Comparison of ENCODE assay signal across 8 cellular contexts in genomic region chr2:3379647-3380534, GRCh38. TPM values are rescaled to one million over a fixed set of nuclear protein-coding genes. Genes with fewer than 3 reads are reported as not detected.
DNase-seq lines count a peak whose midpoint lies in the region; ATAC-seq and TF ChIP-seq lines count a peak whose summit lies in the region.

TRAPPC12 (plus strand) TSS chr2:3379694; CDS start chr2:3387624, 7,930 bp downstream.

- peak; percentile 63 for ATAC-seq in thoracic aorta (ENCODE audit: insufficient number of reproducible peaks, low FRiP score, low read depth)

- TF ChIP-seq CTCF in osteoblast (IDR thresholded peaks at IDR 0.05; ENCODE audit: extremely low read depth, low read depth, low read length) (peak; percentile 38), thoracic aorta (IDR thresholded peaks at IDR 0.05) (peak; percentile 26)

- H3K27ac ChIP-seq in SK-N-MC (no peak within 1 kb of the TSS; the same call in 1 of the 2 replicates), osteoblast (ENCODE audit: low read depth, low read length) (peak within 1 kb of the TSS; percentile 93), thoracic aorta (peak within 1 kb of the TSS; percentile 82 to 92)

- DNase-seq in GM03348 (ENCODE audit: low spot score) (peak; percentile 96), H4 (ENCODE audit: low spot score) (peak; percentile 70), LoVo (ENCODE audit: low spot score) (peak; percentile 94), SK-N-MC (ENCODE audit: low read depth, low spot score) (no peak), glomerular endothelial cell (ENCODE audit: extremely low read depth, low read depth, low spot score) (no peak), osteoblast (ENCODE audit: insufficient read length, low spot score, missing footprints) (peak; percentile 95), thoracic aorta (ENCODE audit: low spot score) (peak; percentile 60)
- DNase-seq in activated naive CD4-positive, alpha-beta T cell treated with anti-CD3 and anti-CD28 coated beads, Interleukin-2, amount 50 U/mL, for 16 hours, result peak; percentile 95

- peak within 1 kb of the TSS; percentile 92 for H3K9ac ChIP-seq in SK-N-MC (ENCODE audit: insufficient read length)

- H3K4me2 ChIP-seq in osteoblast (ENCODE audit: insufficient read depth, low read length), result peak within 1 kb of the TSS; percentile 93

- H3K4me1 ChIP-seq in osteoblast (ENCODE audit: insufficient read depth, low read length), result peaks cover 23% of the 10 kb centered on the region
- peaks cover 14 to 25% of the 10 kb centered on the region in 2 donors for H3K4me1 ChIP-seq in thoracic aorta (ENCODE audit: control insufficient read depth in 1 of 2, low read depth in 2 of 2)

- H3K27me3 ChIP-seq in osteoblast (ENCODE audit: insufficient read depth, low read length) (no peaks in the 10 kb centered on the region), thoracic aorta (replicated peaks; ENCODE audit: insufficient read depth) (no peaks in the 10 kb centered on the region)

- H3K36me3 ChIP-seq in SK-N-MC (ENCODE audit: insufficient read depth, low read length) (peaks cover 15% of the 10 kb centered on the region; the same call in 1 of the 2 replicates), osteoblast (ENCODE audit: insufficient read depth, low read length) (peaks cover 14% of the 10 kb centered on the region), thoracic aorta (no peaks in the 10 kb centered on the region)

- H2AFZ ChIP-seq in osteoblast (ENCODE audit: low read length), result peak within 1 kb of the TSS; percentile 92

- peaks cover 66% of the 10 kb centered on the region for H3K79me2 ChIP-seq in osteoblast (ENCODE audit: insufficient read depth, low read length)

- peak within 1 kb of the TSS; percentile 97 for H3K4me3 ChIP-seq in SK-N-MC
- peak within 1 kb of the TSS; percentile 96 for H3K4me3 ChIP-seq in osteoblast (ENCODE audit: insufficient read depth, low read length)
- H3K4me3 ChIP-seq in thoracic aorta, result peak within 1 kb of the TSS; percentile 87

- H3K9me3 ChIP-seq in SK-N-MC (ENCODE audit: low read depth, low read length), result no peaks in the 10 kb centered on the region
- H3K9me3 ChIP-seq in osteoblast (ENCODE audit: low read depth, low read length), result no peaks in the 10 kb centered on the region
- H3K9me3 ChIP-seq in thoracic aorta, result no peaks in the 10 kb centered on the region

- H4K20me1 ChIP-seq in osteoblast (ENCODE audit: insufficient read depth, low read length), result peaks cover 3% of the 10 kb centered on the region

RNA-seq across cellular contexts. Expression of gene TRAPPC12, which starts in this region (rescaled TPM):
- total RNA-seq in H4 (2014; rRNA removed; shearing (Covaris generic)), result 27.2 and 35.6 TPM in 2 replicates
- total RNA-seq in glomerular endothelial cell (61.8 and 76.0 TPM in 2 replicates), osteoblast (67.0 and 67.5 TPM in 2 replicates), thoracic aorta (100 to 1,000 TPM; 121 to 180 TPM)

Comparison
In these comparisons a context has a peak if more than half of its experiments do, and no peak if none do; other contexts are left out.
1. DNase-seq: peak in GM03348 (single experiment), H4 (single experiment), LoVo (single experiment), activated naive CD4-positive, alpha-beta T cell treated with anti-CD3 and anti-CD28 coated beads, Interleukin-2, amount 50 U/mL, for 16 hours (single experiment), osteoblast (single experiment) and thoracic aorta (single experiment); none in SK-N-MC (single experiment) and glomerular endothelial cell (single experiment).
2. Peak in every context shown above with its lines, with median percentiles within 50 percentile points of each other: H3K4me3 ChIP-seq.